In the genomic region with DNA sequence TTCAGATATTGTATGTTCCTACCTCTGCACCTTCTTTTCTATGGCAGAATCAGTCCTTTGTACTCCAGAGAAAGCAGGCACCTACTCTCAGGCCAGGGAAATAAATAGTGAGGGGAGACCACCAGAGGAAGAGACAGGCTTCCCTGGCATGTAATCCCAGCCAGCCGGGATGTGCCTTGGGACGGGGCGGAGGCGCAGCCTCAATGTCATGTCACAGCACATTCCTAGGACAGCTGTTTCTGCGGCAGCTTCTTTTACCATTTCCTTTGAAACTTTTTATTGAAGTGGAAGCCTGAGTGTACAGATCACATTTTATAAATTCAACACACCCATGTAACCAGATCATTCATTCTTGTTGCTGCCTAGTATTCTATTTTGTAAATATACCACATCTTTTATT, we compare ENCODE assay signal across 16 cellular contexts.
DNase-seq lines count a peak whose midpoint lies in the region; ATAC-seq and TF ChIP-seq lines count a peak whose summit lies in the region.
"Had no signal": no experiment of that assay in that cellular context is flagged by ENCODE, and none has a peak within 500 bp of the region (broad histone marks: within the 10 kb centered on the region; RNA-seq: fewer than 3 reads in every experiment).

No MANE protein-coding gene starts in this region.

- DNase-seq in left ventricle myocardium inferior (no peak), left ventricle myocardium superior (no peak), WTC11 (ENCODE audit: low spot score) (no peak), myocyte (ENCODE audit: low read depth) (peak; percentile 80), spleen (no peak), NCI-H226 (no peak), cerebellar nuclear complex (lab: John Stamatoyannopoulos, UW) (no peak)
- DNase-seq: 8988T, AML-193, Calu3, DMS 273 treated with DMSO at 0.1 percent for 48 hours, GOT3, HCEC 1CT, HFFc6 had no signal

- peaks cover 41% of the 10 kb centered on the region for H3K36me3 Mint-ChIP-seq in WTC11

- 62 to 81% (median 75%) methylated on average over 5 of the region's 5 CpGs for WGBS in spleen, 5 donors

- CTCF ChIA-PET in WTC11 (lab: Charles Lee), result interaction anchor here (1.2 kb wide), 1 partner anchor 9 kb away, joined by 3 read pairs; no protein-coding TSS in a partner anchor

- H3K27me3 ChIP-seq in left ventricle myocardium inferior (ENCODE audit: low read depth) (no peaks in the 10 kb centered on the region), spleen (replicated peaks in 1 of 7) (no peaks in the 10 kb centered on the region)
- H3K27me3 ChIP-seq: BLaER1 had no signal

- H3K9me3 Mint-ChIP-seq in WTC11, result peaks cover 29% of the 10 kb centered on the region

- H3K4me3 Mint-ChIP-seq in WTC11, result no peak overlapping the region
- H3K4me3 Mint-ChIP-seq: HFFc6 had no signal

- H3K4me1 Mint-ChIP-seq in WTC11, result peaks cover 40% of the 10 kb centered on the region

- H3K27ac Mint-ChIP-seq in WTC11, result peak overlapping the region; percentile 71
- H3K27ac Mint-ChIP-seq: HFFc6 had no signal

- peaks cover 16% of the 10 kb centered on the region for H3K4me1 ChIP-seq in left ventricle myocardium inferior
- H3K4me1 ChIP-seq in spleen, result peaks cover 0 to 26% (median 3%) of the 10 kb centered on the region in 6 donors

- H3K36me3 ChIP-seq in left ventricle myocardium inferior, result peaks cover 11% of the 10 kb centered on the region
- H3K36me3 ChIP-seq in spleen, result peaks cover 0 to 24% (median 0%) of the 10 kb centered on the region in 6 donors

- H3K9me3 ChIP-seq in left ventricle myocardium inferior (replicated peaks) (peaks cover 10% of the 10 kb centered on the region), spleen (peaks cover 0 to 8% (median 0%) of the 10 kb centered on the region in 8 donors)

- H3K27ac ChIP-seq in left ventricle myocardium inferior (replicated peaks) (peak overlapping the region; percentile 8), spleen (peak overlapping the region in 5 of 8 donors; percentile 18 to 68 (median 42))
- H3K27ac ChIP-seq: BLaER1 had no signal

- TF ChIP-seq CTCF in left ventricle myocardium inferior (IDR thresholded peaks at IDR 0.05; ENCODE audit: borderline replicate concordance) (no peak), WTC11 (IDR thresholded peaks at IDR 0.05) (no peak), spleen (IDR thresholded peaks at IDR 0.05 in 8 of 11, conservative IDR thresholded peaks at IDR 0.05 in 3 of 11) (no peak)

- POLR2A ChIA-PET in WTC11 (lab: Charles Lee), result no interaction called here

- intact Hi-C loops in left ventricle myocardium inferior (cut with micrococcal nuclease) (no loop called here), left ventricle myocardium superior (cut with micrococcal nuclease) (no loop called here), spleen (cut with DNase I; ENCODE audit: low total_unique reads) (no loop called here)

- no peak for ATAC-seq in left ventricle myocardium superior
- ATAC-seq in WTC11, result no peak
- no peak for ATAC-seq in GM18909 (IDR thresholded peaks at IDR 0.05; ENCODE audit: poor library complexity, unreplicated experiment)

- no peak for TF ChIP-seq POLR2A in spleen (IDR thresholded peaks at IDR 0.05)

- H3K27me3 Mint-ChIP-seq in WTC11 (ENCODE audit: low read depth), result no peaks in the 10 kb centered on the region

- H3K4me3 ChIP-seq in left ventricle myocardium inferior (no peak overlapping the region), spleen (no peak overlapping the region)
- H3K4me3 ChIP-seq: BLaER1 had no signal

TF ChIP-seq in WTC11, 78 proteins besides CTCF, POLR2A, EP300 and RAD21 (continues in another document):
- TF ChIP-seq ATF6 (CRISPR knock-in tag; IDR thresholded peaks at IDR 0.05) (no peak), ZNF263 (CRISPR knock-in tag; IDR thresholded peaks at IDR 0.05; ENCODE audit: low read depth) (no peak), ZNF219 (CRISPR knock-in tag; IDR thresholded peaks at IDR 0.05; ENCODE audit: borderline replicate concordance) (no peak), TP53 (CRISPR knock-in tag; IDR thresholded peaks at IDR 0.05) (no peak), SP1 (CRISPR knock-in tag; conservative IDR thresholded peaks at IDR 0.05) (no peak), FOXP1 (CRISPR knock-in tag; IDR thresholded peaks at IDR 0.05; ENCODE audit: borderline replicate concordance) (no peak), NR3C1 (CRISPR knock-in tag; conservative IDR thresholded peaks at IDR 0.05; ENCODE audit: low read depth) (no peak), ZBTB43 (CRISPR knock-in tag; IDR thresholded peaks at IDR 0.05) (no peak), TEAD1 (CRISPR knock-in tag; IDR thresholded peaks at IDR 0.05) (no peak), ELF4 (CRISPR knock-in tag; IDR thresholded peaks at IDR 0.05; ENCODE audit: low read depth) (no peak), ZNF138 (CRISPR knock-in tag; conservative IDR thresholded peaks at IDR 0.05) (no peak)
- TF ChIP-seq, protein P1, sequence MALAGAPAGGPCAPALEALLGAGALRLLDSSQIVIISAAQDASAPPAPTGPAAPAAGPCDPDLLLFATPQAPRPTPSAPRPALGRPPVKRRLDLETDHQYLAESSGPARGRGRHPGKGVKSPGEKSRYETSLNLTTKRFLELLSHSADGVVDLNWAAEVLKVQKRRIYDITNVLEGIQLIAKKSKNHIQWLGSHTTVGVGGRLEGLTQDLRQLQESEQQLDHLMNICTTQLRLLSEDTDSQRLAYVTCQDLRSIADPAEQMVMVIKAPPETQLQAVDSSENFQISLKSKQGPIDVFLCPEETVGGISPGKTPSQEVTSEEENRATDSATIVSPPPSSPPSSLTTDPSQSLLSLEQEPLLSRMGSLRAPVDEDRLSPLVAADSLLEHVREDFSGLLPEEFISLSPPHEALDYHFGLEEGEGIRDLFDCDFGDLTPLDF (CRISPR knock-in tag; IDR thresholded peaks at IDR 0.05), result no peak
- TF ChIP-seq, protein P2, sequence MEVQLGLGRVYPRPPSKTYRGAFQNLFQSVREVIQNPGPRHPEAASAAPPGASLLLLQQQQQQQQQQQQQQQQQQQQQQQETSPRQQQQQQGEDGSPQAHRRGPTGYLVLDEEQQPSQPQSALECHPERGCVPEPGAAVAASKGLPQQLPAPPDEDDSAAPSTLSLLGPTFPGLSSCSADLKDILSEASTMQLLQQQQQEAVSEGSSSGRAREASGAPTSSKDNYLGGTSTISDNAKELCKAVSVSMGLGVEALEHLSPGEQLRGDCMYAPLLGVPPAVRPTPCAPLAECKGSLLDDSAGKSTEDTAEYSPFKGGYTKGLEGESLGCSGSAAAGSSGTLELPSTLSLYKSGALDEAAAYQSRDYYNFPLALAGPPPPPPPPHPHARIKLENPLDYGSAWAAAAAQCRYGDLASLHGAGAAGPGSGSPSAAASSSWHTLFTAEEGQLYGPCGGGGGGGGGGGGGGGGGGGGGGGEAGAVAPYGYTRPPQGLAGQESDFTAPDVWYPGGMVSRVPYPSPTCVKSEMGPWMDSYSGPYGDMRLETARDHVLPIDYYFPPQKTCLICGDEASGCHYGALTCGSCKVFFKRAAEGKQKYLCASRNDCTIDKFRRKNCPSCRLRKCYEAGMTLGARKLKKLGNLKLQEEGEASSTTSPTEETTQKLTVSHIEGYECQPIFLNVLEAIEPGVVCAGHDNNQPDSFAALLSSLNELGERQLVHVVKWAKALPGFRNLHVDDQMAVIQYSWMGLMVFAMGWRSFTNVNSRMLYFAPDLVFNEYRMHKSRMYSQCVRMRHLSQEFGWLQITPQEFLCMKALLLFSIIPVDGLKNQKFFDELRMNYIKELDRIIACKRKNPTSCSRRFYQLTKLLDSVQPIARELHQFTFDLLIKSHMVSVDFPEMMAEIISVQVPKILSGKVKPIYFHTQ (CRISPR knock-in tag; IDR thresholded peaks at IDR 0.05), result no peak
- TF ChIP-seq, protein P3, sequence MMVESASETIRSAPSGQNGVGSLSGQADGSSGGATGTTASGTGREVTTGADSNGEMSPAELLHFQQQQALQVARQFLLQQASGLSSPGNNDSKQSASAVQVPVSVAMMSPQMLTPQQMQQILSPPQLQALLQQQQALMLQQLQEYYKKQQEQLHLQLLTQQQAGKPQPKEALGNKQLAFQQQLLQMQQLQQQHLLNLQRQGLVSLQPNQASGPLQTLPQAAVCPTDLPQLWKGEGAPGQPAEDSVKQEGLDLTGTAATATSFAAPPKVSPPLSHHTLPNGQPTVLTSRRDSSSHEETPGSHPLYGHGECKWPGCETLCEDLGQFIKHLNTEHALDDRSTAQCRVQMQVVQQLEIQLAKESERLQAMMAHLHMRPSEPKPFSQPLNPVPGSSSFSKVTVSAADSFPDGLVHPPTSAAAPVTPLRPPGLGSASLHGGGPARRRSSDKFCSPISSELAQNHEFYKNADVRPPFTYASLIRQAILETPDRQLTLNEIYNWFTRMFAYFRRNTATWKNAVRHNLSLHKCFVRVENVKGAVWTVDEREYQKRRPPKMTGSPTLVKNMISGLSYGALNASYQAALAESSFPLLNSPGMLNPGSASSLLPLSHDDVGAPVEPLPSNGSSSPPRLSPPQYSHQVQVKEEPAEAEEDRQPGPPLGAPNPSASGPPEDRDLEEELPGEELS (CRISPR knock-in tag; IDR thresholded peaks at IDR 0.05), result no peak
